8 cellular contexts compared by ENCODE assay signal in the genomic region with DNA sequence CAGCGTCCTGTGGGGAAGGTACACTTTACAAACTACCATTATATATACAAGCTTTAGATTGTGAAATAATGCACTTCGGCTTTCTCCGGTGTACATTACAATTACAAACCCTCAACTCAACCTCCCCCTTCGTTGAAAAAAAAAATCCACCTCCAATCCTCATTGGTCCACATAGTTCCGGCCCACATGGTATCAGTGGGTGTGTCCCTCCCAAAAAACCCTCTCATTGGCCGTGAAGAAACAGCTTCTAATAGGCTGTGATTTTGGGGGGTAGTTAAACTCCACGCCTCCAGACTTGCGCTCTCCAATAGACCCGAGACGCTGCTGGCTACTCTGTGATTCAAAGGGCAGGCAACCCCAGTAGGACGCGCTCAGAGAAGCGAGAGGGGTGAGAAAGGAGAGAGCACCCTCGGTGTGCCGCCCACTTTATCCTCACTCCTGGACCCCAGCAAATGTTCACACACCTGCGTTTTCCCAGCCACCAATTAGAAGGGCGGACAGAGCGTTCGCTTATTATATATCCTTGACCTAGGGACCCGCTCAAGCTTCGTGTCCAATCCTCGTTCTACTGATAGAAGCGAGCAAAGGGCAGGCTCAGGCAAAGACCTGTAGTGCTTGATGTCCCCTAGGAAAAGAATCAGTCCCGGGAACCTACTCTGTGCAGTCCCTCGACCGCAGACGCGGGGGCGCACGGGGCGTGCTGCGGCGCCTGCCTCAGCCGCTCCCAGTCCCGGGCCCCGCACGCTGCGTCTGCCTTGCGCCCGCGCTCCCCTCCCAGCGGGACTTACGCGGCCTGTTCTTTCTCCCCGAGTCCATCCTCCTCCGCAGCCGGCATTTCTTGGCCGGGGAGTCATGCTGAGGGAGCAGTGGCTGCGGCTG. TPM values are rescaled to one million over a fixed set of nuclear protein-coding genes. Genes with fewer than 3 reads are reported as not detected.
DNase-seq lines count a peak whose midpoint lies in the region; ATAC-seq and TF ChIP-seq lines count a peak whose summit lies in the region.

No MANE protein-coding gene starts in this region.

- no peaks in the 10 kb centered on the region for H3K9me2 ChIP-seq in OCI-LY7 (ENCODE audit: insufficient read depth, low read length)

- H3K27me3 Mint-ChIP-seq in activated T-cell treated with anti-CD3 and anti-CD28 coated beads, Interleukin-2, amount 50 U/mL, for 24 hours, result peaks cover 27% of the 10 kb centered on the region

- H3K79me2 ChIP-seq in OCI-LY7 (ENCODE audit: insufficient read depth, low read depth, low read length), result peaks cover 39% of the 10 kb centered on the region

- peak; percentile 88 for ATAC-seq in GM21528 (IDR thresholded peaks at IDR 0.05; ENCODE audit: low FRiP score, unreplicated experiment)

- TF ChIP-seq POLR2A in esophagus squamous epithelium (IDR thresholded peaks at IDR 0.05), result peak in 3 of 4 donors; percentile 86 to 91 (median 86)

- peaks cover 6% of the 10 kb centered on the region for H3K4me1 Mint-ChIP-seq in activated T-cell treated with anti-CD3 and anti-CD28 coated beads, Interleukin-2, amount 50 U/mL, for 24 hours (ENCODE audit: low read depth)

- H3K36me3 ChIP-seq in OCI-LY7 (ENCODE audit: insufficient read depth, low read length) (peaks cover 9% of the 10 kb centered on the region; the same call in 1 of the 2 replicates), esophagus squamous epithelium (no peaks in the 10 kb centered on the region), muscle layer of duodenum (ENCODE audit: control insufficient read depth in 1 of 2, insufficient read depth in 2 of 2, low read length in 2 of 2) (no peaks in the 10 kb centered on the region)

- no peaks in the 10 kb centered on the region for H3K9me3 Mint-ChIP-seq in activated T-cell treated with anti-CD3 and anti-CD28 coated beads, Interleukin-2, amount 50 U/mL, for 24 hours

- H3K4me3 Mint-ChIP-seq in activated T-cell treated with anti-CD3 and anti-CD28 coated beads, Interleukin-2, amount 50 U/mL, for 24 hours, result no peak overlapping the region

- H3K4me3 ChIP-seq in OCI-LY7 (ENCODE audit: low read depth, low read length, poor library complexity, severe bottlenecking), result peak overlapping the region; percentile 78
- peak overlapping the region; percentile 63 to 93 (median 72) for H3K4me3 ChIP-seq in esophagus squamous epithelium
- peak overlapping the region; percentile 88 to 90 for H3K4me3 ChIP-seq in muscle layer of duodenum (ENCODE audit: low read depth in 1 of 2, low read length in 2 of 2)

- H3K27me3 ChIP-seq in esophagus squamous epithelium (no peaks in the 10 kb centered on the region), muscle layer of duodenum (ENCODE audit: low read depth, low read length) (no peaks in the 10 kb centered on the region)

- peak overlapping the region; percentile 71 for H3K27ac ChIP-seq in OCI-LY7 (ENCODE audit: low read depth, low read length, poor library complexity, severe bottlenecking)
- peak overlapping the region; percentile 77 to 94 (median 86) for H3K27ac ChIP-seq in esophagus squamous epithelium
- peak overlapping the region; percentile 80 for H3K27ac ChIP-seq in muscle layer of duodenum (ENCODE audit: low read length)

- CTCF ChIA-PET in OCI-LY7 (lab: Charles Lee; ENCODE audit: unreplicated experiment), result no interaction called here

- DNase-seq in DMS153 (lab: John Stamatoyannopoulos, UW) (peak; percentile 95), HuH-7 (ENCODE audit: low spot score) (peak; percentile 91), OCI-LY7 (ENCODE audit: low spot score) (peak; percentile 96), esophagus squamous epithelium (lab: John Stamatoyannopoulos, UW) (peak; percentile 26)
- peak; percentile 73 for DNase-seq in activated T-cell treated with anti-CD3 and anti-CD28 coated beads, Interleukin-2, amount 50 U/mL, for 24 hours
- DNase-seq in stimulated activated CD8-positive, alpha-beta memory T cell treated with anti-CD3 and anti-CD28 coated beads, Interleukin-7, amount 100 ng/mL, for 48 hours (ENCODE audit: extremely low read depth in 1 of 2, low read depth in 1 of 2), result peak; percentile 33 to 60

- H3K36me3 Mint-ChIP-seq in activated T-cell treated with anti-CD3 and anti-CD28 coated beads, Interleukin-2, amount 50 U/mL, for 24 hours (ENCODE audit: low read depth), result no peaks in the 10 kb centered on the region

- intact Hi-C loops in OCI-LY7 (cut with micrococcal nuclease; ENCODE audit: unreplicated experiment) (loop anchor here (1.0 to 10.0 kb wide), 3 partner anchors 57 to 401 kb away; a partner anchor contains a TSS), esophagus squamous epithelium (cut with DNase I) (no loop called here)

- POLR2A ChIA-PET in OCI-LY7 (lab: Charles Lee), result interaction anchor here (0.6 to 2.6 kb wide), 27 partner anchors 10 to 759 kb away, joined by 3 to 22 read pairs (median 5); a partner anchor contains a TSS

- H3K9me3 ChIP-seq in OCI-LY7 (ENCODE audit: low read length), result no peaks in the 10 kb centered on the region
- H3K9me3 ChIP-seq in esophagus squamous epithelium, result no peaks in the 10 kb centered on the region
- no peaks in the 10 kb centered on the region for H3K9me3 ChIP-seq in muscle layer of duodenum (ENCODE audit: control insufficient read depth in 1 of 2, low read length in 2 of 2)

- 0 to 1% methylated on average over 5 to 13 of the region's 49 CpGs for WGBS in esophagus squamous epithelium, 2 donors

- peaks cover 8% of the 10 kb centered on the region; the same call in 1 of the 2 replicates for H4K20me1 ChIP-seq in OCI-LY7 (ENCODE audit: insufficient read depth, low read length)

- TF ChIP-seq CTCF in OCI-LY7 (conservative IDR thresholded peaks at IDR 0.05; ENCODE audit: low read length), result 0 out of 2 replicates have a peak, but pooled peaks have one; percentile 32
- no peak for TF ChIP-seq CTCF in esophagus squamous epithelium (IDR thresholded peaks at IDR 0.05)

- BruUV-seq in OCI-LY7 (replicated peaks; lab: Mats Ljungman, UMichigan), result no TSS peak

- no peak overlapping the region for H3K27ac Mint-ChIP-seq in activated T-cell treated with anti-CD3 and anti-CD28 coated beads, Interleukin-2, amount 50 U/mL, for 24 hours

- peak overlapping the region; percentile 87 for H3K4me2 ChIP-seq in OCI-LY7 (ENCODE audit: low read length)

- H3K4me1 ChIP-seq in OCI-LY7 (ENCODE audit: insufficient read depth, low read length, poor library complexity, severe bottlenecking) (peaks cover 32% of the 10 kb centered on the region), esophagus squamous epithelium (peaks cover 0 to 23% (median 4%) of the 10 kb centered on the region in 3 donors), muscle layer of duodenum (ENCODE audit: control insufficient read depth in 1 of 2, insufficient read depth in 2 of 2, low read length in 2 of 2) (peaks cover 4 to 7% of the 10 kb centered on the region in 2 donors)

- H2AFZ ChIP-seq in OCI-LY7 (ENCODE audit: low read length), result peak overlapping the region; percentile 91; the same call in 1 of the 2 replicates

RNA-seq across cellular contexts. Expression of a gene that starts 1.0 kb away (rescaled TPM):
- total RNA-seq in OCI-LY7 (2014; rRNA removed; shearing (Covaris generic)), result 9.6 and 12.1 TPM in 2 replicates
- total RNA-seq in OCI-LY7 (2022), result 15.1 and 16.1 TPM in 2 replicates
- 10 to 100 TPM in 1 of 4 donors, 1 to 10 TPM in 3; 5.8 to 12.6 (median 7.9) TPM for total RNA-seq in esophagus squamous epithelium

RNA-seq across cellular contexts. Expression of a gene that starts 57.3 kb away (rescaled TPM):
- 25.0 and 30.2 TPM in 2 replicates for total RNA-seq in OCI-LY7 (2014; rRNA removed; shearing (Covaris generic))
- 87.0 and 95.2 TPM in 2 replicates for total RNA-seq in OCI-LY7 (2022)
- total RNA-seq in esophagus squamous epithelium, result 10 to 100 TPM in 1 of 4 donors, 1 to 10 TPM in 3; 4.2 to 13.4 (median 8.6) TPM

Comparison
In these comparisons a context has a peak if more than half of its experiments do, and no peak if none do; other contexts are left out.
1. Peak in every context shown above with its lines: DNase-seq, ATAC-seq, H3K4me3 ChIP-seq and H3K27ac ChIP-seq.
2. DNase-seq: peak in every context shown above with its lines; median percentile 96 in OCI-LY7; 95 in DMS153; 91 in HuH-7; 73 in activated T-cell treated with anti-CD3 and anti-CD28 coated beads, Interleukin-2, amount 50 U/mL, for 24 hours; 46 in stimulated activated CD8-positive, alpha-beta memory T cell treated with anti-CD3 and anti-CD28 coated beads, Interleukin-7, amount 100 ng/mL, for 48 hours; 26 in esophagus squamous epithelium.